In genomic region chr13:29513002-29513980, GRCh38 we compare ENCODE assay signal across 16 cellular contexts.
DNase-seq lines count a peak whose midpoint lies in the region; ATAC-seq and TF ChIP-seq lines count a peak whose summit lies in the region.
"Had no signal": no experiment of that assay in that cellular context is flagged by ENCODE, and none has a peak within 500 bp of the region (broad histone marks: within the 10 kb centered on the region; RNA-seq: fewer than 3 reads in every experiment).

No MANE protein-coding gene starts in this region.

- H3K36me3 Mint-ChIP-seq in stimulated activated naive CD8-positive, alpha-beta T cell treated with anti-CD3 and anti-CD28 coated beads, Interleukin-15, Interleukin-2, amounts not matched to agents 100 ng/mL and 50 ng/mL, for 24 hours (ENCODE audit: low read depth): peaks cover 43% of the 10 kb centered on the region

- H3K27ac ChIP-seq in RWPE1 (peak overlapping the region; percentile 52), right lobe of liver (no peak overlapping the region)

- no peaks in the 10 kb centered on the region for H3K36me3 ChIP-seq in right lobe of liver

- no peaks in the 10 kb centered on the region for H3K27me3 ChIP-seq in right lobe of liver

- intact Hi-C loops in right lobe of liver (cut with DNase I): no loop called here
- intact Hi-C loops in lower leg skin (cut with DNase I; ENCODE audit: low total_unique reads): loop anchor here (10.0 kb wide), 1 partner anchor 192 kb away; no protein-coding TSS in a partner anchor

- H3K27me3 Mint-ChIP-seq in stimulated activated naive CD8-positive, alpha-beta T cell treated with anti-CD3 and anti-CD28 coated beads, Interleukin-15, Interleukin-2, amounts not matched to agents 100 ng/mL and 50 ng/mL, for 24 hours: no peaks in the 10 kb centered on the region
- H3K27me3 Mint-ChIP-seq: B cell, T-helper 17 cell had no signal

- no peaks in the 10 kb centered on the region for H3K4me1 Mint-ChIP-seq in stimulated activated naive CD8-positive, alpha-beta T cell treated with anti-CD3 and anti-CD28 coated beads, Interleukin-15, Interleukin-2, amounts not matched to agents 100 ng/mL and 50 ng/mL, for 24 hours (ENCODE audit: low read depth)
- H3K4me1 Mint-ChIP-seq: B cell, T-helper 17 cell had no signal

- no peak for ATAC-seq in stimulated activated naive CD8-positive, alpha-beta T cell treated with anti-CD3 and anti-CD28 coated beads, Interleukin-15, Interleukin-2, amounts not matched to agents 100 U/mL and 50 U/mL, for 24 hours
- ATAC-seq in right lobe of liver (peak in 3 of 4 donors; percentile 8 to 33 (median 13)), GM18498 (IDR thresholded peaks at IDR 0.05; ENCODE audit: unreplicated experiment) (no peak), GM21515 (IDR thresholded peaks at IDR 0.05; ENCODE audit: unreplicated experiment) (no peak)
- ATAC-seq: T-helper 17 cell had no signal

- TF ChIP-seq POLR2A in right lobe of liver (IDR thresholded peaks at IDR 0.05) (no peak), lower leg skin (IDR thresholded peaks at IDR 0.05) (no peak)

- H3K9me3 Mint-ChIP-seq in stimulated activated naive CD8-positive, alpha-beta T cell treated with anti-CD3 and anti-CD28 coated beads, Interleukin-15, Interleukin-2, amounts not matched to agents 100 ng/mL and 50 ng/mL, for 24 hours: no peaks in the 10 kb centered on the region
- H3K9me3 Mint-ChIP-seq: activated T-cell treated with anti-CD3 and anti-CD28 coated beads, Interleukin-2, amount 50 U/mL, for 4 hours had no signal

- POLR2A ChIA-PET in RWPE1 (lab: Yijun Ruan, JAX; ENCODE audit: low non-redundant PET): no interaction called here

- DNase-seq in stimulated activated naive CD8-positive, alpha-beta T cell treated with anti-CD3 and anti-CD28 coated beads, Interleukin-15, Interleukin-2, amounts not matched to agents 100 U/mL and 50 U/mL, for 24 hours: no peak
- DNase-seq in RWPE1 (ENCODE audit: low spot score) (no peak), right lobe of liver (no peak), SHP77 (lab: John Stamatoyannopoulos, UW) (no peak), lower leg skin (ENCODE audit: low spot score in 2 of 2) (no peak)
- DNase-seq: activated CD4-positive, alpha-beta T cell treated with anti-CD3 and anti-CD28 coated beads for 1 hour; activated T-cell treated with anti-CD3 and anti-CD28 coated beads, Interleukin-2, amount 50 U/mL, for 4 hours; anterior cingulate cortex; NCI-H187 treated with DMSO at 0.1 percent for 48 hours; NCI-H69; stimulated activated naive CD4-positive, alpha-beta T cell treated with Interleukin-2 at 50 U/mL for 16 hours; T-helper 17 cell had no signal

- no peaks in the 10 kb centered on the region for H3K4me1 ChIP-seq in right lobe of liver

- WGBS in right lobe of liver (ENCODE audit: insufficient coverage, low coverage, low lambda C conversion rate, missing lambda C conversion rate): 84% methylated on average over 9 of the region's 24 CpGs
- WGBS in lower leg skin, 2 donors: 89 to 90% methylated on average over 24 of the region's 24 CpGs

- CTCF ChIA-PET in RWPE1 (lab: Yijun Ruan, JAX): interaction anchor here (1.0 to 1.1 kb wide), 2 partner anchors 13 to 195 kb away, joined by 4 read pairs; no protein-coding TSS in a partner anchor

- no peaks in the 10 kb centered on the region for H3K9me3 ChIP-seq in right lobe of liver

- H3K4me3 ChIP-seq in right lobe of liver: no peak overlapping the region
- H3K4me3 ChIP-seq in lower leg skin (ENCODE audit: low read depth, poor library complexity, severe bottlenecking): no peak overlapping the region

- H3K4me3 Mint-ChIP-seq in stimulated activated naive CD8-positive, alpha-beta T cell treated with anti-CD3 and anti-CD28 coated beads, Interleukin-15, Interleukin-2, amounts not matched to agents 100 ng/mL and 50 ng/mL, for 24 hours: no peak overlapping the region
- H3K4me3 Mint-ChIP-seq: activated T-cell treated with anti-CD3 and anti-CD28 coated beads, Interleukin-2, amount 50 U/mL, for 4 hours; B cell; T-helper 17 cell had no signal

- peak overlapping the region; percentile 33 for H3K27ac Mint-ChIP-seq in stimulated activated naive CD8-positive, alpha-beta T cell treated with anti-CD3 and anti-CD28 coated beads, Interleukin-15, Interleukin-2, amounts not matched to agents 100 ng/mL and 50 ng/mL, for 24 hours
- H3K27ac Mint-ChIP-seq: B cell had no signal

- TF ChIP-seq CTCF in RWPE1 (conservative IDR thresholded peaks at IDR 0.05; ENCODE audit: low read depth) (no peak), right lobe of liver (IDR thresholded peaks at IDR 0.05) (no peak), lower leg skin (IDR thresholded peaks at IDR 0.05) (no peak)

Comparison
In these comparisons a context has a peak if more than half of its experiments do, and no peak if none do; other contexts are left out.
1. ATAC-seq: peak in right lobe of liver (3 of 4); none in stimulated activated naive CD8-positive, alpha-beta T cell treated with anti-CD3 and anti-CD28 coated beads, Interleukin-15, Interleukin-2, amounts not matched to agents 100 U/mL and 50 U/mL, for 24 hours (single experiment), GM18498 (single experiment) and GM21515 (single experiment).